ENCODE assay signal across 9 cellular contexts in genomic region chr1:109959974-109960744, GRCh38. TPM values are rescaled to one million over a fixed set of nuclear protein-coding genes. Genes with fewer than 3 reads are reported as not detected.
A peak's percentile ranks its signal among the peaks of the same experiment; 100 is the strongest.
DNase-seq lines count a peak whose midpoint lies in the region; ATAC-seq and TF ChIP-seq lines count a peak whose summit lies in the region.
"Had no signal": no experiment of that assay in that cellular context is flagged by ENCODE, and none has a peak within 500 bp of the region (broad histone marks: within the 10 kb centered on the region; RNA-seq: fewer than 3 reads in every experiment).

No MANE protein-coding gene starts in this region.

- peak overlapping the region; percentile 68 for H3K9ac ChIP-seq in endodermal cell (ENCODE audit: extremely low read depth, low read length, poor library complexity, severe bottlenecking)

- peaks cover 65% of the 10 kb centered on the region for H3K27me3 Mint-ChIP-seq in endodermal cell (ENCODE audit: insufficient read depth)
- no peaks in the 10 kb centered on the region for H3K27me3 Mint-ChIP-seq in osteocyte (ENCODE audit: unreplicated experiment)
- peaks cover 23% of the 10 kb centered on the region for H3K27me3 Mint-ChIP-seq in CD4-positive, alpha-beta T cell
- H3K27me3 Mint-ChIP-seq: activated naive CD4-positive, alpha-beta T cell treated with anti-CD3 and anti-CD28 coated beads, Interleukin-2, amount 50 U/mL, for 24 hours had no signal

- peaks cover 55% of the 10 kb centered on the region for H3K4me1 Mint-ChIP-seq in endodermal cell
- peaks cover 41% of the 10 kb centered on the region for H3K4me1 Mint-ChIP-seq in osteocyte (ENCODE audit: unreplicated experiment)
- no peaks in the 10 kb centered on the region for H3K4me1 Mint-ChIP-seq in CD4-positive, alpha-beta T cell (ENCODE audit: low read depth)
- H3K4me1 Mint-ChIP-seq: activated naive CD4-positive, alpha-beta T cell treated with anti-CD3 and anti-CD28 coated beads, Interleukin-2, amount 50 U/mL, for 24 hours had no signal

- H3K9me3 Mint-ChIP-seq in endodermal cell (no peaks in the 10 kb centered on the region), osteocyte (ENCODE audit: unreplicated experiment) (peaks cover 3% of the 10 kb centered on the region)
- H3K9me3 Mint-ChIP-seq in CD4-positive, alpha-beta T cell, result peaks cover 2% of the 10 kb centered on the region
- H3K9me3 Mint-ChIP-seq: activated naive CD4-positive, alpha-beta T cell treated with anti-CD3 and anti-CD28 coated beads, Interleukin-2, amount 50 U/mL, for 24 hours had no signal

- H3K27ac Mint-ChIP-seq in endodermal cell, result peak overlapping the region; percentile 96
- peak overlapping the region; percentile 76 for H3K27ac Mint-ChIP-seq in osteocyte (ENCODE audit: unreplicated experiment)
- no peak overlapping the region for H3K27ac Mint-ChIP-seq in CD4-positive, alpha-beta T cell
- H3K27ac Mint-ChIP-seq: activated naive CD4-positive, alpha-beta T cell treated with anti-CD3 and anti-CD28 coated beads, Interleukin-2, amount 50 U/mL, for 24 hours had no signal

- CTCF ChIA-PET in CD4-positive, alpha-beta T cell (lab: Charles Lee), result interaction anchor here (1.1 kb wide), 1 partner anchor 25 kb away, joined by 3 read pairs; the partner anchor contains the start of gene AHCYL1

- H3K9me3 ChIP-seq in endodermal cell (ENCODE audit: control insufficient read depth, low read length) (no peaks in the 10 kb centered on the region), tibial nerve (no peaks in the 10 kb centered on the region)
- H3K9me3 ChIP-seq in CD4-positive, alpha-beta T cell (ENCODE audit: control insufficient read depth, low read length), result no peaks in the 10 kb centered on the region

- no peak for TF ChIP-seq EP300 in tibial nerve (IDR thresholded peaks at IDR 0.05)

- H3K4me3 Mint-ChIP-seq in endodermal cell (peak overlapping the region; percentile 29), osteocyte (ENCODE audit: unreplicated experiment) (peak overlapping the region; percentile 12)
- no peak overlapping the region for H3K4me3 Mint-ChIP-seq in CD4-positive, alpha-beta T cell
- H3K4me3 Mint-ChIP-seq: activated naive CD4-positive, alpha-beta T cell treated with anti-CD3 and anti-CD28 coated beads, Interleukin-2, amount 50 U/mL, for 24 hours had no signal

- peak overlapping the region; percentile 63 for H3K4me3 ChIP-seq in endodermal cell (ENCODE audit: low read length)
- H3K4me3 ChIP-seq in tibial nerve, result no peak overlapping the region

- WGBS in endodermal cell (ENCODE audit: insufficient coverage in 1 of 2, insufficient read length in 1 of 2), 2 experiments, result 9 to 11% methylated on average over 3 to 7 of the region's 7 CpGs
- 45 to 58% methylated on average over 7 of the region's 7 CpGs for WGBS in tibial nerve, 2 donors

- no peaks in the 10 kb centered on the region for H3K27me3 ChIP-seq in endodermal cell (ENCODE audit: control insufficient read depth, insufficient read depth, low read length, poor library complexity, severe bottlenecking)
- peaks cover 8% of the 10 kb centered on the region for H3K27me3 ChIP-seq in CD4-positive, alpha-beta T cell (ENCODE audit: control insufficient read depth, insufficient read depth, low read length)
- no peaks in the 10 kb centered on the region for H3K27me3 ChIP-seq in tibial nerve

- peak; percentile 40 for TF ChIP-seq CTCF in endodermal cell (conservative IDR thresholded peaks at IDR 0.05)
- TF ChIP-seq CTCF in osteocyte (IDR thresholded peaks at IDR 0.05), result peak; percentile 31
- no peak for TF ChIP-seq CTCF in CD4-positive, alpha-beta T cell (IDR thresholded peaks at IDR 0.05)
- TF ChIP-seq CTCF in tibial nerve (IDR thresholded peaks at IDR 0.05), result no peak

- no peak for ATAC-seq in CD4-positive, alpha-beta T cell (ENCODE audit: poor library complexity)

- DNase-seq in GM04503 (ENCODE audit: low read depth), result peak; percentile 81
- peak; percentile 96 for DNase-seq in NCI-H345 (lab: John Stamatoyannopoulos, UW)
- peak; percentile 81 for DNase-seq in endodermal cell
- no peak for DNase-seq in osteocyte (ENCODE audit: extremely low spot score, unreplicated experiment)
- no peak for DNase-seq in activated naive CD4-positive, alpha-beta T cell (lab: John Stamatoyannopoulos, UW)
- DNase-seq in CD4-positive, alpha-beta T cell, result no peak
- no peak for DNase-seq in tibial nerve (ENCODE audit: low spot score in 2 of 2)
- DNase-seq in activated CD4-positive, alpha-beta T cell treated with anti-CD3 and anti-CD28 coated beads, Interleukin-2, amount 50 U/mL, for 1 hour, result no peak

- no peak for TF ChIP-seq POLR2A in tibial nerve (IDR thresholded peaks at IDR 0.05)

- H3K36me3 Mint-ChIP-seq in endodermal cell (ENCODE audit: low read depth), result no peaks in the 10 kb centered on the region
- no peaks in the 10 kb centered on the region for H3K36me3 Mint-ChIP-seq in osteocyte (ENCODE audit: unreplicated experiment)
- H3K36me3 Mint-ChIP-seq in CD4-positive, alpha-beta T cell (ENCODE audit: low read depth), result no peaks in the 10 kb centered on the region
- H3K36me3 Mint-ChIP-seq: activated naive CD4-positive, alpha-beta T cell treated with anti-CD3 and anti-CD28 coated beads, Interleukin-2, amount 50 U/mL, for 24 hours had no signal

- intact Hi-C loops in CD4-positive, alpha-beta T cell (cut with DNase I, micrococcal nuclease), result no loop called here

- H3K4me1 ChIP-seq in endodermal cell (ENCODE audit: control insufficient read depth, insufficient read depth, low read length), result peaks cover 18% of the 10 kb centered on the region
- H3K4me1 ChIP-seq in tibial nerve, result peaks cover 0 to 20% (median 0%) of the 10 kb centered on the region in 4 donors

- POLR2A ChIA-PET in CD4-positive, alpha-beta T cell (lab: Charles Lee), result interaction anchor here (0.9 kb wide), 1 partner anchor 183 kb away, joined by 3 read pairs; no protein-coding TSS in a partner anchor

- H3K27ac ChIP-seq in endodermal cell (ENCODE audit: low read depth, low read length) (peak overlapping the region; percentile 90), tibial nerve (peak overlapping the region in 1 of 4 donors; percentile 25)
- H3K27ac ChIP-seq in CD4-positive, alpha-beta T cell (ENCODE audit: low read depth, low read length), result no peak overlapping the region

- H3K36me3 ChIP-seq in endodermal cell (ENCODE audit: control insufficient read depth, insufficient read depth, low read length) (no peaks in the 10 kb centered on the region), tibial nerve (no peaks in the 10 kb centered on the region)

RNA-seq across cellular contexts. Expression of gene AHCYL1, which starts 24.4 kb away (rescaled TPM):
- 10 to 100 TPM; 78.9 to 96.0 TPM for total RNA-seq in endodermal cell
- 99.3 TPM for polyA plus RNA-seq in endodermal cell (2013, experiment 1 of 2)
- polyA plus RNA-seq in endodermal cell (2013, experiment 2 of 2), result 91.2 TPM
- 77.0 and 79.3 TPM in 2 replicates for total RNA-seq in osteocyte
- 1 to 10 TPM; 6.9 to 8.4 TPM for total RNA-seq in CD4-positive, alpha-beta T cell
- total RNA-seq in tibial nerve, result 10 to 100 TPM; 45.4 to 76.3 (median 55.6) TPM

RNA-seq across cellular contexts. Expression of gene CSF1, which starts 49.5 kb away (rescaled TPM):
- total RNA-seq in endodermal cell (1 to 10 TPM; 1.0 to 2.1 TPM), osteocyte (27.9 and 36.2 TPM in 2 replicates), tibial nerve (100 to 1,000 TPM in 2 of 4 donors, 10 to 100 TPM in 2; 66.8 to 124 (median 90.8) TPM)
- 8.3 TPM for polyA plus RNA-seq in endodermal cell (2013, experiment 1 of 2)
- 7.3 TPM for polyA plus RNA-seq in endodermal cell (2013, experiment 2 of 2)
- 1 to 10 TPM; 6.5 to 6.7 TPM for total RNA-seq in CD4-positive, alpha-beta T cell

Comparison
In these comparisons a context has a peak if more than half of its experiments do, and no peak if none do; other contexts are left out.
1. DNase-seq: peak in GM04503 (single experiment), NCI-H345 (single experiment) and endodermal cell (single experiment); none in osteocyte (single experiment), activated naive CD4-positive, alpha-beta T cell (0 of 4), CD4-positive, alpha-beta T cell (0 of 10), tibial nerve (0 of 2) and activated CD4-positive, alpha-beta T cell treated with anti-CD3 and anti-CD28 coated beads, Interleukin-2, amount 50 U/mL, for 1 hour (single experiment).
2. CTCF ChIP-seq: peak in endodermal cell (single experiment) and osteocyte (single experiment); none in CD4-positive, alpha-beta T cell (single experiment) and tibial nerve (0 of 5).